In the genomic region with DNA sequence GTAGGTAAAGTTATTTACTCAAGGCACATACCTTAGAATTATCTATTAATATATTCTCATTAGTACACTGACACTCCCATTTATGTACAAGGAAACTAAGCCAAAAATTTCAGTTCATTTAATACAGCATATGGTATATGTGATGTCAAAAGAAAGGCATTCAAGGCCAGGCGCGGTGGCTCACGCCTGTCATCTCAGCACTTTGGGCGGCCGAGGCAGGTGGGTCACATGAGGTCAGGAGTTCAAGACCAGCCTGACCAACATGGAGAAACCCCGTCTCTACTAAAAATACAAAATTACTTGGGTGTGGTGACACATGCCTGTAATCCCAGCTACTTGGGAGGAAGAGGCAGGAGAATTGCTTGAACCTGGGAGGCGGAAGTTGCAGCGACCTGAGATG, we compare ENCODE assay signal across 5 cellular contexts.
"Had no signal": no experiment of that assay in that cellular context is flagged by ENCODE, and none has a peak within 500 bp of the region (broad histone marks: within the 10 kb centered on the region; RNA-seq: fewer than 3 reads in every experiment).

No MANE protein-coding gene starts in this region.

- H3K36me3 Mint-ChIP-seq: IgD-negative memory B cell had no signal

- DNase-seq: IMR-90 had no signal

- H3K27ac Mint-ChIP-seq: IgD-negative memory B cell had no signal

- H3K27me3 Mint-ChIP-seq: IgD-negative memory B cell had no signal

- H3K4me3 Mint-ChIP-seq: IgD-negative memory B cell had no signal

- H3K4me3 ChIP-seq: K562 had no signal

- H3K27ac ChIP-seq: HL-60 had no signal

- H3K4me1 Mint-ChIP-seq: IgD-negative memory B cell had no signal

- ATAC-seq: HepG2, K562 had no signal
